ENCODE assay signal across 16 cellular contexts in the genomic region with DNA sequence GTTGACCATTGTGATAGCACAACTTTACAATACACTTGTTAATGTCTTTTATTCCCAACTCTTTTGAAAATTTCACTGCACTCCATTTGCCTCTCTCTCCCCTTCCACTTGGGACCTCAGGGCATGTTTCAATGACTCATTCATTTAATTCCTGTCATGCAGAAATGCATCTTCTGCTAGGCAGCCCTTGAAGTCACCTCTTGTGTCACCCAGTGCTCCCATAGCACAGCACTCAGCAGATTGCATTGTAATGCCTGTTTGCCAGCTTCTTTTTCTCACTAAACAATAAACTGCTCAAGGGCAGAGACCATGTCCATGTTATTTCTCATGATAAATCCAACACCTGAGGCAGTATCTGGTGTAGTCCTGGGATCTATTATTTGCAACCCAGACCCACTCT.
DNase-seq lines count a peak whose midpoint lies in the region; TF ChIP-seq lines count a peak whose summit lies in the region.
"Had no signal": no experiment of that assay in that cellular context is flagged by ENCODE, and none has a peak within 500 bp of the region (broad histone marks: within the 10 kb centered on the region; RNA-seq: fewer than 3 reads in every experiment).

No MANE protein-coding gene starts in this region.

- no peak overlapping the region for H2AFZ ChIP-seq in Karpas-422 (ENCODE audit: low read length)

- H3K9me2 ChIP-seq in Karpas-422 (replicated peaks; ENCODE audit: insufficient read depth, low read length), result no peaks in the 10 kb centered on the region

- H3K79me2 ChIP-seq in Karpas-422 (ENCODE audit: low read length), result no peaks in the 10 kb centered on the region

- H3K27ac ChIP-seq in Karpas-422 (ENCODE audit: low read length), result no peak overlapping the region
- H3K27ac ChIP-seq in left ventricle myocardium inferior (replicated peaks), result no peak overlapping the region
- H3K27ac ChIP-seq: neutrophil, thoracic aorta had no signal

- H3K9me3 ChIP-seq in Karpas-422 (ENCODE audit: low read length) (no peaks in the 10 kb centered on the region), left ventricle myocardium inferior (replicated peaks) (no peaks in the 10 kb centered on the region)
- H3K9me3 ChIP-seq: neutrophil, thoracic aorta had no signal

- H3K4me1 ChIP-seq in Karpas-422 (ENCODE audit: low read length) (no peaks in the 10 kb centered on the region), left ventricle myocardium inferior (peaks cover 6% of the 10 kb centered on the region)

- no peak overlapping the region for H3K4me2 ChIP-seq in Karpas-422 (ENCODE audit: low read depth, low read length, poor library complexity, severe bottlenecking)

- no peaks in the 10 kb centered on the region for H4K20me1 ChIP-seq in Karpas-422 (ENCODE audit: insufficient read depth, low read depth, low read length)

- H3K9ac ChIP-seq in Karpas-422 (ENCODE audit: low read length), result no peak overlapping the region

- intact Hi-C loops in left ventricle myocardium inferior (cut with micrococcal nuclease), result no loop called here

- no peak for TF ChIP-seq CTCF in NB4 (IDR thresholded peaks at IDR 0.05; ENCODE audit: low read depth, low read length)
- TF ChIP-seq CTCF in GM20000 (IDR thresholded peaks at IDR 0.05; ENCODE audit: extremely low read depth, missing control alignments), result no peak
- no peak for TF ChIP-seq CTCF in left ventricle myocardium inferior (IDR thresholded peaks at IDR 0.05; ENCODE audit: borderline replicate concordance)

- H3K27me3 ChIP-seq in Karpas-422 (ENCODE audit: low read length) (no peaks in the 10 kb centered on the region), left ventricle myocardium inferior (ENCODE audit: low read depth) (no peaks in the 10 kb centered on the region)

- TF ChIP-seq POLR2A in NB4 (IDR thresholded peaks at IDR 0.05; ENCODE audit: extremely low read depth, insufficient read length), result no peak

- no peaks in the 10 kb centered on the region for H3K36me3 ChIP-seq in Karpas-422 (ENCODE audit: insufficient read depth, low read length)
- no peaks in the 10 kb centered on the region for H3K36me3 ChIP-seq in left ventricle myocardium inferior
- H3K36me3 ChIP-seq: neutrophil, thoracic aorta had no signal

- H3K4me3 ChIP-seq in NB4 (ENCODE audit: low read depth, low read length) (no peak overlapping the region), Karpas-422 (ENCODE audit: low read length) (no peak overlapping the region), left ventricle myocardium inferior (no peak overlapping the region)
- H3K4me3 ChIP-seq: thoracic aorta had no signal

- DNase-seq in EH (ENCODE audit: low read depth) (peak; percentile 78), NB4 (ENCODE audit: low read depth) (peak; percentile 9), dedifferentiated amniotic fluid mesenchymal stem cell (ENCODE audit: extremely low spot score) (peak; percentile 34), retina (peak; percentile 26), Karpas-422 (no peak), GM20000 (ENCODE audit: low spot score) (no peak), left ventricle myocardium inferior (no peak)
- DNase-seq: activated B cell treated with CpG ODN at 0.5 μM for 24 hours; CD4-positive, CD25-positive, alpha-beta regulatory T cell; midbrain; NCI-H1694; NCI-H524; stimulated activated CD8-positive, alpha-beta memory T cell treated with anti-CD3 and anti-CD28 coated beads, Interleukin-4, amount 100 ng/mL, for 48 hours; SW 1271 had no signal

Comparison
In these comparisons a context has a peak if more than half of its experiments do, and no peak if none do; other contexts are left out.
1. DNase-seq: peak in EH (single experiment), NB4 (single experiment), dedifferentiated amniotic fluid mesenchymal stem cell (single experiment) and retina (single experiment); none in Karpas-422 (single experiment), GM20000 (single experiment) and left ventricle myocardium inferior (single experiment).